In the genomic region with DNA sequence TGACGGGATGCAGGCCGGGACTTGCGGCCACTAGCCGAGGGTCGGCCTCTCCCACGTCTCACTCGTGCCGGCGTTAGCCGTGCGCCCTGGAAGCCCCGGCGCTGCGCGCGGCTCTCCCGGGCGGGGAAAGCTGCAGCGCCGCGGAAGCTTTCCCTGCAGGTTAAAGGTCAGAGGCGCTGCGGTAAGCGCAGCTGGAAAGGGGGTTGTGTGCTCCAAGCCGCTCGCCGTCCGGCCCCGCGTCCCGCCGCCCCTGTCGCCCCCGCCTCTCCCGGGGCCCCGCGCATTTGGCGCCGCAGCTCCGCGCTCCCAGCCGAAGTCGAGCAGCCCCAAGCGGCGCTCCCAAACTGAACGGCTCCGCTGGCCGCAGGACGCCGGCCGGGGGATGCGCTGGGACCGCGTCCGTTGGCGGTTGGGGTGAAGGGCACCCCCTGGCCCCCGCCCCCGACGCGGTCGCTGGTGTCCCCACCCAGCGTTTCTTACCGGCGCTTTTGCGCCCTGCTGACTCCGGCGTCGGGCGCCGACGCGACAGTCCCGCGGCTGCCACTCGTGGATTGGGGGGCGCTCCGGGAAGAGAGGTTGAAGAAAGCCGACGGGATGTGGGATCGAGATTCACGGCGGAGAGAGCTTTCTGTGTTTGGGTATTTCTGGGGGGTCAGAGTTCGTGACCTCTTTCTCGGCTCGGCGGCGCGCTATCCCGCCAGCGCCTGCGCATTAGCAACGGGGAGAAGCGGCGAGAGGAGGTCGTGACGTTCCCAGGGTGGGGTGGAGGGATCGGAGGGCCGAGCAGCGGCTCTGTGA, we compare ENCODE assay signal across 8 cellular contexts. TPM values are rescaled to one million over a fixed set of nuclear protein-coding genes. Genes with fewer than 3 reads are reported as not detected.
DNase-seq lines count a peak whose midpoint lies in the region; ATAC-seq and TF ChIP-seq lines count a peak whose summit lies in the region.

A gene (minus strand): TSS at position 719 of the 798 bp plus-strand sequence. CDS start 6,234 bp downstream, outside the sequence.

- peak; percentile 98 for DNase-seq in D341Med (ENCODE audit: low spot score)
- DNase-seq in HuH-7.5 (ENCODE audit: low spot score): peak; percentile 95
- DNase-seq in OCI-M2 (lab: John Stamatoyannopoulos, UW; ENCODE audit: unreplicated experiment): peak; percentile 53
- peak; percentile 86 for DNase-seq in activated T-cell treated with anti-CD3 and anti-CD28 coated beads for 4 hours
- peak; percentile 66 for DNase-seq in epithelial cell of prostate (ENCODE audit: low read depth, low spot score)
- DNase-seq in mucosa of descending colon: peak; percentile 93 to 96 (median 93)
- DNase-seq in stimulated activated CD8-positive, alpha-beta memory T cell treated with anti-CD3 and anti-CD28 coated beads, Interleukin-4, amount 100 ng/mL, for 24 hours (ENCODE audit: low read depth): peak; percentile 87

- no peaks in the 10 kb centered on the region for H3K9me3 ChIP-seq in mucosa of descending colon

- H3K27ac ChIP-seq in epithelial cell of prostate: peak within 1 kb of the TSS; percentile 68

- H3K4me1 ChIP-seq in mucosa of descending colon (ENCODE audit: low read depth): no peaks in the 10 kb centered on the region

- no peaks in the 10 kb centered on the region for H3K36me3 ChIP-seq in mucosa of descending colon (ENCODE audit: low read depth)

- H3K4me3 ChIP-seq in mucosa of descending colon: peak within 1 kb of the TSS; percentile 99

- TF ChIP-seq CTCF in mucosa of descending colon (IDR thresholded peaks at IDR 0.05): no peak

- intact Hi-C loops in mucosa of descending colon (cut with DNase I, micrococcal nuclease): no loop called here

- ATAC-seq in GM21526 (IDR thresholded peaks at IDR 0.05; ENCODE audit: low FRiP score, unreplicated experiment): peak; percentile 89
- peak; percentile 99 for ATAC-seq in mucosa of descending colon

RNA-seq across cellular contexts. Expression of the gene that starts here (rescaled TPM):
- total RNA-seq in mucosa of descending colon: 10 to 100 TPM; 27.4 to 28.5 (median 27.8) TPM

Comparison
In these comparisons a context has a peak if more than half of its experiments do, and no peak if none do; other contexts are left out.
1. Peak in every context shown above with its lines: DNase-seq, ATAC-seq, H3K4me3 ChIP-seq and H3K27ac ChIP-seq.